26 cellular contexts compared by ENCODE assay signal in the genomic region with DNA sequence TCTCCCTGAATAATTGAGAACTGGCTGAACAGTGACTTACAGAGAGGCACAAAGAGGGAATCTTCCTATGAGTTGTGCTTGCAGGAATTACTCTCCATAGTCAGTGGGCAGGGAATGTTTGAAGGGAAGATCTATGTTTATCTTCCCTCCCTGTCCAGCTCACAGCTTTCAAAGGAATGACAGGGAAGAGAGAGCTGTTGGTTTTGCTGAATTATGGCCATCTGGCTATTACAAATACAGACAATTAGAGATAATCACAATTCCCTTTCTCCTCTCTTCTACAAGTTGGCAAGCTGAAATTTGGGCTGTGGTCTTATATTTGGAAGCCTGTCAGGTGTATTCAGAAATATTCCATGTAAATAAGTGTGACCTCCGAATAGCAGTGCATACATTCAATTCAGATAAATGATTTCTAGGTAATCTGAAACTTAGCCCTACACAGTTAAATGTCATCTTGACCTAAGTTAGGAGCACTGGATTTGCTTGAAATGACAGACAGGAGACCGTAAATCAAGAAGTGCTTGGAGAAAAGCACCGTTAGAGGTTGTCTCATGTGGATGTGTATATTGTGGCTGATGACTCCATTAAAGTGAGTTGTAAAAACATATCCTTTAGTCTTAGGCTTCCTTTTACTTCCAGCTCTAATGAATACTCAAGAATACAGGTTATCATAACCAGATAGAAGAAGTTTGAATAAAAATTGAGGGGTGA.
DNase-seq lines count a peak whose midpoint lies in the region; ATAC-seq and TF ChIP-seq lines count a peak whose summit lies in the region.
"Had no signal": no experiment of that assay in that cellular context is flagged by ENCODE, and none has a peak within 500 bp of the region (broad histone marks: within the 10 kb centered on the region; RNA-seq: fewer than 3 reads in every experiment).

No MANE protein-coding gene starts in this region.

- peaks cover 37% of the 10 kb centered on the region for H3K4me1 ChIP-seq in Karpas-422 (ENCODE audit: low read length)
- peaks cover 10% of the 10 kb centered on the region for H3K4me1 ChIP-seq in vagina
- no peaks in the 10 kb centered on the region for H3K4me1 ChIP-seq in sigmoid colon
- H3K4me1 ChIP-seq: BLaER1, colonic mucosa, psoas muscle had no signal

- H3K4me2 ChIP-seq in Karpas-422 (ENCODE audit: low read depth, low read length, poor library complexity, severe bottlenecking) (peak overlapping the region; percentile 58), neural cell (ENCODE audit: low read length) (no peak overlapping the region)
- H3K4me2 ChIP-seq: BLaER1, KMS-11 had no signal

- H3K4me3 ChIP-seq in Karpas-422 (ENCODE audit: low read length) (peak overlapping the region; percentile 25), neural cell (ENCODE audit: low read length) (no peak overlapping the region), vagina (no peak overlapping the region), coronary artery (no peak overlapping the region), sigmoid colon (no peak overlapping the region)
- H3K4me3 ChIP-seq: BLaER1, colonic mucosa, psoas muscle had no signal

- H3K9me3 Mint-ChIP-seq in chondrocyte (ENCODE audit: low read depth) = peaks cover 4% of the 10 kb centered on the region
- H3K9me3 Mint-ChIP-seq: activated CD8-positive, alpha-beta T cell treated with anti-CD3 and anti-CD28 coated beads for 36 hours; T-helper 2 cell treated with Interferon-gamma antibody and Interleukin-4, amounts not matched to agents 5 μg/mL and 100 μg/mL, for 36 hours had no signal

- H3K27me3 Mint-ChIP-seq in chondrocyte (ENCODE audit: low read depth) = no peaks in the 10 kb centered on the region

- H3K9ac ChIP-seq in Karpas-422 (ENCODE audit: low read length) (peak overlapping the region; percentile 52), neural cell (ENCODE audit: low read length) (no peak overlapping the region)
- H3K9ac ChIP-seq: BLaER1, KMS-11 had no signal

- H3K9me3 ChIP-seq in Karpas-422 (ENCODE audit: low read length) (peaks cover 11% of the 10 kb centered on the region), neural cell (ENCODE audit: low read length) (no peaks in the 10 kb centered on the region), vagina (no peaks in the 10 kb centered on the region), sigmoid colon (no peaks in the 10 kb centered on the region)
- H3K9me3 ChIP-seq: BLaER1, colonic mucosa, psoas muscle had no signal

- H3K36me3 Mint-ChIP-seq in chondrocyte (ENCODE audit: low read depth) = no peaks in the 10 kb centered on the region
- H3K36me3 Mint-ChIP-seq: stimulated activated memory B cell treated with anti-CD40 and anti-IgM and Interleukin-4, amounts not matched to agents 10 μg/mL and 1 μg/mL and 100 μg/mL, for 72 hours had no signal

- peaks cover 23% of the 10 kb centered on the region for H3K4me1 Mint-ChIP-seq in chondrocyte (ENCODE audit: low read depth)
- H3K4me1 Mint-ChIP-seq: stimulated activated memory B cell treated with anti-CD40 and anti-IgM and Interleukin-4, amounts not matched to agents 10 μg/mL and 1 μg/mL and 100 μg/mL, for 72 hours had no signal

- H3K36me3 ChIP-seq in Karpas-422 (ENCODE audit: insufficient read depth, low read length) = no peaks in the 10 kb centered on the region; the same call in 1 of the 2 replicates
- H3K36me3 ChIP-seq in neural cell (ENCODE audit: insufficient read depth, low read length) = no peaks in the 10 kb centered on the region
- no peaks in the 10 kb centered on the region for H3K36me3 ChIP-seq in vagina
- H3K36me3 ChIP-seq in sigmoid colon = no peaks in the 10 kb centered on the region
- H3K36me3 ChIP-seq: BLaER1, colonic mucosa had no signal

- H3F3A ChIP-seq in neural cell (ENCODE audit: insufficient read depth, low read length, poor library complexity, severe bottlenecking) = no peaks in the 10 kb centered on the region

- ATAC-seq in activated CD4-positive, CD25-positive, alpha-beta regulatory T cell treated with anti-CD3 and anti-CD28 coated beads, Interleukin-2, amount 50 U/mL, for 24 hours = no peak
- ATAC-seq: activated CD8-positive, alpha-beta T cell treated with anti-CD3 and anti-CD28 coated beads for 36 hours; left ventricle myocardium superior; psoas muscle; Right ventricle myocardium inferior; stimulated activated memory B cell treated with anti-CD40 and anti-IgM and Interleukin-4, amounts not matched to agents 10 μg/mL and 1 μg/mL and 100 μg/mL, for 72 hours had no signal

- DNase-seq in Karpas-422 (peak; percentile 66), NCI-H69 (lab: John Stamatoyannopoulos, UW) (peak; percentile 88), chondrocyte (ENCODE audit: low spot score) (no peak), vagina (ENCODE audit: extremely low spot score in 2 of 2) (no peak), coronary artery (ENCODE audit: low spot score) (no peak), sigmoid colon (no peak)
- DNase-seq: activated CD8-positive, alpha-beta T cell treated with anti-CD3 and anti-CD28 coated beads for 36 hours; activated naive CD4-positive, alpha-beta T cell treated with anti-CD3 and anti-CD28 coated beads, Interleukin-2, amount 50 U/mL, for 16 hours; colonic mucosa; effector memory CD4-positive, alpha-beta T cell; left ventricle myocardium superior; MM.1S; NCI-H1436; NCI-H446 treated with DMSO at 0.1 percent for 48 hours; NK-92 treated with Interleukin-12 subunit alpha and Interleukin-12 subunit beta, amount 100 ng/mL, for 24 hours; nucleus accumbens; psoas muscle; trophoblast cell had no signal

- TF ChIP-seq RAD21 in neural cell (conservative IDR thresholded peaks at IDR 0.05) = no peak

- TF ChIP-seq EP300 in neural cell (conservative IDR thresholded peaks at IDR 0.05; ENCODE audit: poor library complexity, severe bottlenecking) (no peak), sigmoid colon (IDR thresholded peaks at IDR 0.05) (no peak)

- peak overlapping the region; percentile 58 for H2AFZ ChIP-seq in Karpas-422 (ENCODE audit: low read length)
- H2AFZ ChIP-seq in neural cell (ENCODE audit: low read depth, low read length) = no peak overlapping the region

- H3K79me2 ChIP-seq in Karpas-422 (ENCODE audit: low read length) (no peaks in the 10 kb centered on the region), neural cell (replicated peaks; ENCODE audit: insufficient read depth, low read length) (no peaks in the 10 kb centered on the region)

- H3K9me2 ChIP-seq in Karpas-422 (replicated peaks; ENCODE audit: insufficient read depth, low read length) = no peaks in the 10 kb centered on the region
- H3K9me2 ChIP-seq in neural cell (ENCODE audit: insufficient read depth, low read length) = no peaks in the 10 kb centered on the region

- TF ChIP-seq POLR2A in vagina (IDR thresholded peaks at IDR 0.05) (no peak), sigmoid colon (IDR thresholded peaks at IDR 0.05) (no peak)

- H3K27ac Mint-ChIP-seq in chondrocyte (ENCODE audit: unreplicated experiment) = peak overlapping the region; percentile 75
- H3K27ac Mint-ChIP-seq: activated CD8-positive, alpha-beta T cell treated with anti-CD3 and anti-CD28 coated beads for 36 hours; stimulated activated memory B cell treated with anti-CD40 and anti-IgM and Interleukin-4, amounts not matched to agents 10 μg/mL and 1 μg/mL and 100 μg/mL, for 72 hours; T-helper 2 cell treated with Interferon-gamma antibody and Interleukin-4, amounts not matched to agents 5 μg/mL and 100 μg/mL, for 36 hours had no signal

- WGBS in sigmoid colon, 2 donors = 43 to 52% methylated on average over 3 of the region's 3 CpGs

- H3K4me3 Mint-ChIP-seq in chondrocyte (ENCODE audit: unreplicated experiment) = no peak overlapping the region
- H3K4me3 Mint-ChIP-seq: activated CD8-positive, alpha-beta T cell treated with anti-CD3 and anti-CD28 coated beads for 36 hours; stimulated activated memory B cell treated with anti-CD40 and anti-IgM and Interleukin-4, amounts not matched to agents 10 μg/mL and 1 μg/mL and 100 μg/mL, for 72 hours; T-helper 2 cell treated with Interferon-gamma antibody and Interleukin-4, amounts not matched to agents 5 μg/mL and 100 μg/mL, for 36 hours had no signal

- H3K27ac ChIP-seq in Karpas-422 (ENCODE audit: low read length) (peak overlapping the region; percentile 88), neural cell (ENCODE audit: low read length) (peak overlapping the region; percentile 28), vagina (no peak overlapping the region), coronary artery (no peak overlapping the region), sigmoid colon (no peak overlapping the region)
- H3K27ac ChIP-seq: BLaER1, colonic mucosa, epithelial cell of prostate, KMS-11, psoas muscle had no signal

- H4K20me1 ChIP-seq in Karpas-422 (ENCODE audit: insufficient read depth, low read depth, low read length) = no peaks in the 10 kb centered on the region
- no peaks in the 10 kb centered on the region for H4K20me1 ChIP-seq in neural cell (ENCODE audit: insufficient read depth)
- H4K20me1 ChIP-seq: BLaER1 had no signal

- intact Hi-C loops in vagina (cut with DNase I) = no loop called here
- intact Hi-C loops in sigmoid colon (cut with DNase I) = no loop called here

- H3K27me3 ChIP-seq in Karpas-422 (ENCODE audit: low read length) (no peaks in the 10 kb centered on the region), neural cell (ENCODE audit: insufficient read depth, low read depth, low read length) (no peaks in the 10 kb centered on the region), vagina (no peaks in the 10 kb centered on the region), sigmoid colon (no peaks in the 10 kb centered on the region)
- H3K27me3 ChIP-seq: BLaER1, colonic mucosa had no signal

- TF ChIP-seq CTCF in chondrocyte (IDR thresholded peaks at IDR 0.05) (no peak), neural cell (IDR thresholded peaks at IDR 0.05; ENCODE audit: poor library complexity, severe bottlenecking) (no peak), vagina (IDR thresholded peaks at IDR 0.05) (no peak), coronary artery (IDR thresholded peaks at IDR 0.05) (no peak), sigmoid colon (IDR thresholded peaks at IDR 0.05) (no peak)

Comparison
In these comparisons a context has a peak if more than half of its experiments do, and no peak if none do; other contexts are left out.
1. DNase-seq: peak in Karpas-422 (single experiment) and NCI-H69 (single experiment); none in chondrocyte (single experiment), vagina (0 of 2), coronary artery (single experiment) and sigmoid colon (single experiment).
2. H3K27ac ChIP-seq: peak in Karpas-422 (single experiment) and neural cell (single experiment); none in vagina (single experiment), coronary artery (0 of 2) and sigmoid colon (0 of 4).